ENCODE assay signal across 8 cellular contexts in genomic region chr9:18208166-18209059, GRCh38.
DNase-seq lines count a peak whose midpoint lies in the region; ATAC-seq and TF ChIP-seq lines count a peak whose summit lies in the region.

No MANE protein-coding gene starts in this region.

- intact Hi-C loops in upper lobe of right lung (cut with DNase I): no loop called here

- H3K36me3 ChIP-seq in BJ (ENCODE audit: control insufficient read depth, insufficient read depth, low read length) (no peaks in the 10 kb centered on the region), upper lobe of right lung (no peaks in the 10 kb centered on the region)

- H3K27ac ChIP-seq in VCaP (peak overlapping the region; percentile 72), upper lobe of right lung (no peak overlapping the region)

- H3K27me3 ChIP-seq in BJ (ENCODE audit: control insufficient read depth, insufficient read depth, low read length) (peaks cover 3% of the 10 kb centered on the region), upper lobe of right lung (no peaks in the 10 kb centered on the region)

- CTCF ChIA-PET in BJ (lab: Yijun Ruan, JAX): interaction anchor here (0.6 to 2.2 kb wide), 15 partner anchors 14 to 690 kb away, joined by 3 to 21 read pairs (median 3); no protein-coding TSS in a partner anchor

- H3K9me3 ChIP-seq in upper lobe of right lung: no peaks in the 10 kb centered on the region

- H3K4me1 ChIP-seq in upper lobe of right lung: no peaks in the 10 kb centered on the region

- H3K4me3 ChIP-seq in BJ (ENCODE audit: low read depth, low read length): no peak overlapping the region
- H3K4me3 ChIP-seq in upper lobe of right lung: no peak overlapping the region

- DNase-seq in BJ (ENCODE audit: low read depth): no peak
- DNase-seq in HPDE6-E6E7 (ENCODE audit: extremely low spot score): peak; percentile 25
- peak; percentile 15 for DNase-seq in iPS DF 19.7 (ENCODE audit: low read depth, low spot score)
- peak; percentile 56 for DNase-seq in upper lobe of right lung
- no peak for DNase-seq in NCI-H2196 treated with DMSO at 0.1 percent for 48 hours (lab: John Stamatoyannopoulos, UW; ENCODE audit: unreplicated experiment)
- DNase-seq in DMS114 treated with DMSO at 0.1 percent for 48 hours (lab: John Stamatoyannopoulos, UW; ENCODE audit: unreplicated experiment): no peak

- POLR2A ChIA-PET in BJ (lab: Charles Lee): no interaction called here

- peak; percentile 77 for ATAC-seq in upper lobe of right lung
- no peak for ATAC-seq in GM21576 (IDR thresholded peaks at IDR 0.05; ENCODE audit: unreplicated experiment)

- TF ChIP-seq CTCF in BJ (IDR thresholded peaks at IDR 0.05; ENCODE audit: insufficient read depth, low read depth, low read length) (peak; percentile 62), VCaP (conservative IDR thresholded peaks at IDR 0.05) (peak; percentile 84), upper lobe of right lung (IDR thresholded peaks at IDR 0.05) (peak; percentile 49)

Comparison
In these comparisons a context has a peak if more than half of its experiments do, and no peak if none do; other contexts are left out.
1. DNase-seq: peak in HPDE6-E6E7 (single experiment), iPS DF 19.7 (single experiment) and upper lobe of right lung (single experiment); none in BJ (single experiment), NCI-H2196 treated with DMSO at 0.1 percent for 48 hours (single experiment) and DMS114 treated with DMSO at 0.1 percent for 48 hours (single experiment).
2. Peak in every context shown above with its lines, with median percentiles within 50 percentile points of each other: CTCF ChIP-seq.